In genomic region chr19:10518444-10519361, GRCh38 we compare ENCODE assay signal across 9 cellular contexts. TPM values are rescaled to one million over a fixed set of nuclear protein-coding genes. Genes with fewer than 3 reads are reported as not detected.
DNase-seq lines count a peak whose midpoint lies in the region; ATAC-seq, FAIRE-seq and TF ChIP-seq lines count a peak whose summit lies in the region.
"Had no signal": no experiment of that assay in that cellular context is flagged by ENCODE, and none has a peak within 500 bp of the region (broad histone marks: within the 10 kb centered on the region; RNA-seq: fewer than 3 reads in every experiment).

No MANE protein-coding gene starts in this region.

- H4K20me1 ChIP-seq in PC-3 (ENCODE audit: low read length): no peaks in the 10 kb centered on the region
- H4K20me1 ChIP-seq in endothelial cell of umbilical vein (replicated peaks; ENCODE audit: control insufficient read depth, extremely low read depth, insufficient read depth, low read length): no peaks in the 10 kb centered on the region

- H3K9me3 ChIP-seq in PC-3 (ENCODE audit: low read length) (no peaks in the 10 kb centered on the region), endothelial cell of umbilical vein (replicated peaks; ENCODE audit: control insufficient read depth, insufficient read depth, low read length) (no peaks in the 10 kb centered on the region)
- H3K9me3 ChIP-seq: mucosa of descending colon had no signal

- H3F3A ChIP-seq in PC-3 (ENCODE audit: low read length, unreplicated experiment): no peaks in the 10 kb centered on the region

- peak overlapping the region; percentile 85 for H2AFZ ChIP-seq in PC-3 (ENCODE audit: low read length)
- no peak overlapping the region for H2AFZ ChIP-seq in endothelial cell of umbilical vein (ENCODE audit: low read depth, low read length)

- no peaks in the 10 kb centered on the region for H3K36me3 ChIP-seq in PC-3 (ENCODE audit: low read depth, low read length)
- H3K36me3 ChIP-seq in endothelial cell of umbilical vein (ENCODE audit: control insufficient read depth in 2 of 2, extremely low read depth in 1 of 2, insufficient read depth in 2 of 2, low read length in 2 of 2): no peaks in the 10 kb centered on the region

- no peaks in the 10 kb centered on the region for H3K79me2 ChIP-seq in PC-3 (ENCODE audit: low read length)
- no peaks in the 10 kb centered on the region for H3K79me2 ChIP-seq in endothelial cell of umbilical vein (ENCODE audit: control insufficient read depth, insufficient read depth, low read length)

- no peak overlapping the region for H3K9ac ChIP-seq in PC-3 (ENCODE audit: low read length)
- H3K9ac ChIP-seq in endothelial cell of umbilical vein (replicated peaks; ENCODE audit: extremely low read depth, insufficient read depth, low read length): no peak overlapping the region

- dilution Hi-C loops in endothelial cell of umbilical vein (cut with MboI; ENCODE audit: extremely low pct_ligation_motif_present, low sequenced_read_pairs): no loop called here

- no peaks in the 10 kb centered on the region for H3K27me3 ChIP-seq in PC-3 (ENCODE audit: low read length)
- H3K27me3 ChIP-seq in endothelial cell of umbilical vein (ENCODE audit: control insufficient read depth in 2 of 2, insufficient read depth in 2 of 2, low read length in 2 of 2): peaks cover 44 to 56% of the 10 kb centered on the region in 2 experiments

- BruUV-seq in PC-3 (replicated peaks; lab: Mats Ljungman, UMichigan): no TSS peak
- no TSS peak for BruUV-seq in endothelial cell of umbilical vein (replicated peaks; lab: Mats Ljungman, UMichigan)

- POLR2A ChIA-PET in PC-3 (lab: Charles Lee; ENCODE audit: unreplicated experiment) (interaction anchor here (0.6 kb wide), 1 partner anchor 9 kb away, joined by 5 read pairs; no protein-coding TSS in a partner anchor), endothelial cell of umbilical vein (lab: Charles Lee) (interaction anchor here (0.6 kb wide), 1 partner anchor 139 kb away, joined by 3 read pairs; no protein-coding TSS in a partner anchor)

- no peak for TF ChIP-seq POLR2A in endothelial cell of umbilical vein (IDR thresholded peaks at IDR 0.05; ENCODE audit: low read depth, low read length)

- peak overlapping the region; percentile 90 for H3K4me2 ChIP-seq in PC-3 (ENCODE audit: low read length)
- H3K4me2 ChIP-seq in endothelial cell of umbilical vein (ENCODE audit: insufficient read depth, low read length): peak overlapping the region; percentile 8

- CTCF ChIA-PET in PC-3 (lab: Charles Lee): no interaction called here
- CTCF ChIA-PET in endothelial cell of umbilical vein (lab: Charles Lee): interaction anchor here (1.0 to 2.2 kb wide), 4 partner anchors 13 to 181 kb away, joined by 4 to 12 read pairs (median 5); no protein-coding TSS in a partner anchor

- H3K27ac ChIP-seq in PC-3 (ENCODE audit: low read length): no peak overlapping the region
- no peak overlapping the region for H3K27ac ChIP-seq in endothelial cell of umbilical vein (ENCODE audit: insufficient read depth, low read depth, low read length)

- H3K4me1 ChIP-seq in PC-3 (ENCODE audit: insufficient read depth, low read length) (peaks cover 13% of the 10 kb centered on the region; the same call in 1 of the 2 replicates), endothelial cell of umbilical vein (ENCODE audit: control insufficient read depth, extremely low read depth, insufficient read depth, low read length) (peaks cover 2% of the 10 kb centered on the region)

- DNase-seq in NCI-H82 (lab: John Stamatoyannopoulos, UW) (peak; percentile 11), NCI-H82 treated with DMSO at 0.1 percent for 48 hours (lab: John Stamatoyannopoulos, UW; ENCODE audit: unreplicated experiment) (no peak), PC-3 (no peak), endothelial cell of umbilical vein (ENCODE audit: low read depth, low spot score) (no peak), sciatic nerve (ENCODE audit: low spot score) (no peak)
- DNase-seq: mucosa of descending colon had no signal

- H3K4me3 ChIP-seq in PC-3 (ENCODE audit: low read length) (peak overlapping the region; percentile 68; the same call in 1 of the 2 replicates), endothelial cell of umbilical vein (replicated peaks in 1 of 3; ENCODE audit: insufficient read depth in 1 of 3, low read depth in 1 of 3, low read length in 3 of 3) (no peak overlapping the region)
- H3K4me3 ChIP-seq: mucosa of descending colon had no signal

- no peaks in the 10 kb centered on the region for H3K9me1 ChIP-seq in endothelial cell of umbilical vein (replicated peaks; ENCODE audit: control insufficient read depth, extremely low read depth, insufficient read depth, low read length)

- ATAC-seq in PC-3 (no peak), sciatic nerve (peak; percentile 29), esophagus mucosa (no peak), GM19035 (IDR thresholded peaks at IDR 0.05; ENCODE audit: unreplicated experiment) (no peak), HG03469 (IDR thresholded peaks at IDR 0.05; ENCODE audit: unreplicated experiment) (no peak)

- intact Hi-C loops in PC-3 (cut with micrococcal nuclease) (no loop called here), endothelial cell of umbilical vein (cut with micrococcal nuclease) (no loop called here), sciatic nerve (cut with DNase I) (no loop called here)

- no peak for FAIRE-seq in endothelial cell of umbilical vein (lab: Jason Lieb, UNC)

- no peaks in the 10 kb centered on the region for H3K9me2 ChIP-seq in PC-3 (replicated peaks; ENCODE audit: low read length)

- TF ChIP-seq CTCF in PC-3 (conservative IDR thresholded peaks at IDR 0.05; ENCODE audit: low read depth, low read length) (no peak), endothelial cell of umbilical vein (IDR thresholded peaks at IDR 0.05; ENCODE audit: extremely low read depth in 1 of 2, insufficient read depth in 1 of 2, low read depth in 1 of 2, low read length in 2 of 2) (no peak)

TF ChIP-seq in endothelial cell of umbilical vein, 7 proteins besides CTCF, POLR2A, EP300 and RAD21 (continues in another document):
- no peak for TF ChIP-seq POLR2AphosphoS5 (IDR thresholded peaks at IDR 0.05; ENCODE audit: insufficient read depth, low read depth, low read length)

RNA-seq across cellular contexts. Expression of gene S1PR5, which starts 1.5 kb away (rescaled TPM):
- total RNA-seq in PC-3 (2014; rRNA removed) (2.4 and 4.1 TPM in 2 replicates), endothelial cell of umbilical vein (not detected in 2 replicates), sciatic nerve (0.53 TPM), esophagus mucosa (7.9 TPM)
- polyA plus RNA-seq in endothelial cell of umbilical vein: not detected in 2 replicates
- not detected in 2 replicates for polyA plus RNA-seq in endothelial cell of umbilical vein (2011; cell fraction: cytosol; rRNA removed)
- not detected in 2 replicates for polyA plus RNA-seq in endothelial cell of umbilical vein (2011; cell fraction: nucleus; rRNA removed)
- not detected in 2 replicates for polyA plus RNA-seq in endothelial cell of umbilical vein (2012)
- not detected in 2 replicates for polyA minus RNA-seq in endothelial cell of umbilical vein
- 1.2 TPM for polyA minus RNA-seq in endothelial cell of umbilical vein (2011; cell fraction: cytosol; rRNA and poly(A)+ RNA removed)
- polyA minus RNA-seq in endothelial cell of umbilical vein (2011; cell fraction: nucleus; rRNA and poly(A)+ RNA removed): not detected in 2 replicates

RNA-seq across cellular contexts. Expression of gene KEAP1, which starts 15.5 kb away (rescaled TPM):
- 151 and 184 TPM in 2 replicates for total RNA-seq in PC-3 (2014; rRNA removed)
- 78.2 and 81.4 TPM in 2 replicates for total RNA-seq in endothelial cell of umbilical vein
- polyA plus RNA-seq in endothelial cell of umbilical vein: 91.1 and 107 TPM in 2 replicates
- polyA plus RNA-seq in endothelial cell of umbilical vein (2011; cell fraction: cytosol; rRNA removed): 79.4 and 83.8 TPM in 2 replicates
- polyA plus RNA-seq in endothelial cell of umbilical vein (2011; cell fraction: nucleus; rRNA removed): 58.8 and 72.0 TPM in 2 replicates
- polyA plus RNA-seq in endothelial cell of umbilical vein (2012): 76.5 and 82.3 TPM in 2 replicates
- polyA minus RNA-seq in endothelial cell of umbilical vein: 104 and 113 TPM in 2 replicates
- polyA minus RNA-seq in endothelial cell of umbilical vein (2011; cell fraction: cytosol; rRNA and poly(A)+ RNA removed): 22.8 TPM
- polyA minus RNA-seq in endothelial cell of umbilical vein (2011; cell fraction: nucleus; rRNA and poly(A)+ RNA removed): 21.0 and 27.6 TPM in 2 replicates
- 63.9 TPM for total RNA-seq in sciatic nerve
- total RNA-seq in esophagus mucosa: 60.6 TPM

RNA-seq across cellular contexts. Expression of gene ATG4D, which starts 25.0 kb away (rescaled TPM):
- 53.2 and 65.9 TPM in 2 replicates for total RNA-seq in PC-3 (2014; rRNA removed)
- 19.8 and 21.8 TPM in 2 replicates for total RNA-seq in endothelial cell of umbilical vein
- 24.9 and 29.6 TPM in 2 replicates for polyA plus RNA-seq in endothelial cell of umbilical vein
- polyA plus RNA-seq in endothelial cell of umbilical vein (2011; cell fraction: cytosol; rRNA removed): 16.8 and 20.9 TPM in 2 replicates
- 31.8 and 39.8 TPM in 2 replicates for polyA plus RNA-seq in endothelial cell of umbilical vein (2011; cell fraction: nucleus; rRNA removed)
- polyA plus RNA-seq in endothelial cell of umbilical vein (2012): 17.1 and 21.9 TPM in 2 replicates
- 11.7 and 13.9 TPM in 2 replicates for polyA minus RNA-seq in endothelial cell of umbilical vein
- polyA minus RNA-seq in endothelial cell of umbilical vein (2011; cell fraction: cytosol; rRNA and poly(A)+ RNA removed): 30.8 TPM
- polyA minus RNA-seq in endothelial cell of umbilical vein (2011; cell fraction: nucleus; rRNA and poly(A)+ RNA removed): 6.7 and 9.5 TPM in 2 replicates
- 15.1 TPM for total RNA-seq in sciatic nerve
- total RNA-seq in esophagus mucosa: 42.2 TPM

RNA-seq across cellular contexts. Expression of gene KRI1, which starts 47.1 kb away (rescaled TPM):
- total RNA-seq in PC-3 (2014; rRNA removed) (52.9 and 72.6 TPM in 2 replicates), endothelial cell of umbilical vein (23.1 and 25.7 TPM in 2 replicates), sciatic nerve (25.0 TPM), esophagus mucosa (22.5 TPM)
- polyA plus RNA-seq in endothelial cell of umbilical vein: 5.9 and 6.7 TPM in 2 replicates
- polyA plus RNA-seq in endothelial cell of umbilical vein (2011; cell fraction: cytosol; rRNA removed): 8.3 and 8.6 TPM in 2 replicates
- polyA plus RNA-seq in endothelial cell of umbilical vein (2011; cell fraction: nucleus; rRNA removed): 26.1 and 35.5 TPM in 2 replicates
- 17.3 TPM in 2 replicates for polyA plus RNA-seq in endothelial cell of umbilical vein (2012)
- polyA minus RNA-seq in endothelial cell of umbilical vein: 6.4 and 7.1 TPM in 2 replicates
- 45.5 TPM for polyA minus RNA-seq in endothelial cell of umbilical vein (2011; cell fraction: cytosol; rRNA and poly(A)+ RNA removed)
- polyA minus RNA-seq in endothelial cell of umbilical vein (2011; cell fraction: nucleus; rRNA and poly(A)+ RNA removed): 8.1 and 9.4 TPM in 2 replicates

RNA-seq across cellular contexts. Expression of gene CDKN2D, which starts 50.1 kb away (rescaled TPM):
- total RNA-seq in PC-3 (2014; rRNA removed) (17.1 and 22.5 TPM in 2 replicates), endothelial cell of umbilical vein (5.0 and 5.9 TPM in 2 replicates), sciatic nerve (14.9 TPM), esophagus mucosa (8.4 TPM)
- 9.2 and 9.8 TPM in 2 replicates for polyA plus RNA-seq in endothelial cell of umbilical vein
- polyA plus RNA-seq in endothelial cell of umbilical vein (2011; cell fraction: cytosol; rRNA removed): 8.2 and 9.1 TPM in 2 replicates
- 3.4 and 3.6 TPM in 2 replicates for polyA plus RNA-seq in endothelial cell of umbilical vein (2011; cell fraction: nucleus; rRNA removed)
- 4.6 and 4.9 TPM in 2 replicates for polyA plus RNA-seq in endothelial cell of umbilical vein (2012)
- 4.6 and 6.4 TPM in 2 replicates for polyA minus RNA-seq in endothelial cell of umbilical vein
- polyA minus RNA-seq in endothelial cell of umbilical vein (2011; cell fraction: cytosol; rRNA and poly(A)+ RNA removed): 5.0 TPM
- 0.53 and 0.82 TPM in 2 replicates for polyA minus RNA-seq in endothelial cell of umbilical vein (2011; cell fraction: nucleus; rRNA and poly(A)+ RNA removed)
